ENCODE assay signal across 12 cellular contexts in genomic region chr20:9838035-9838377, GRCh38. TPM values are rescaled to one million over a fixed set of nuclear protein-coding genes. Genes with fewer than 3 reads are reported as not detected.
DNase-seq lines count a peak whose midpoint lies in the region; ATAC-seq, FAIRE-seq and TF ChIP-seq lines count a peak whose summit lies in the region.
"Had no signal": no experiment of that assay in that cellular context is flagged by ENCODE, and none has a peak within 500 bp of the region (broad histone marks: within the 10 kb centered on the region; RNA-seq: fewer than 3 reads in every experiment).

No MANE protein-coding gene starts in this region.

- H3K4me1 ChIP-seq in keratinocyte (ENCODE audit: control insufficient read depth, extremely low read depth, insufficient read depth, low read length) (peaks cover 9% of the 10 kb centered on the region), upper lobe of left lung (peaks cover 0 to 19% (median 4%) of the 10 kb centered on the region in 4 donors)

- no peaks in the 10 kb centered on the region for H3K79me2 ChIP-seq in keratinocyte (ENCODE audit: control insufficient read depth, insufficient read depth, low read length)

- no peak overlapping the region for H3K27ac ChIP-seq in keratinocyte (ENCODE audit: control insufficient read depth, insufficient read depth, low read length)
- H3K27ac ChIP-seq in upper lobe of left lung: no peak overlapping the region
- H3K27ac ChIP-seq: vagina had no signal

- no peaks in the 10 kb centered on the region for H3K9me1 ChIP-seq in keratinocyte (ENCODE audit: control insufficient read depth, extremely low read depth, insufficient read depth, low read length)

- FAIRE-seq in keratinocyte (lab: Jason Lieb, UNC): no peak
- FAIRE-seq: GM19239, RCC 7860 had no signal

- H3K27me3 ChIP-seq in keratinocyte (ENCODE audit: control insufficient read depth, extremely low read depth, insufficient read depth, low read length) (peaks cover 21% of the 10 kb centered on the region), upper lobe of left lung (peaks cover 0 to 4% (median 0%) of the 10 kb centered on the region in 4 donors)
- H3K27me3 ChIP-seq: vagina had no signal

- H3K9me3 ChIP-seq in keratinocyte (ENCODE audit: control insufficient read depth, low read depth, low read length) (no peaks in the 10 kb centered on the region), upper lobe of left lung (peaks cover 0 to 9% (median 0%) of the 10 kb centered on the region in 4 donors)
- H3K9me3 ChIP-seq: vagina had no signal

- DNase-seq in NCI-H2227 (lab: John Stamatoyannopoulos, UW; ENCODE audit: unreplicated experiment) (peak; percentile 69), NCI-H2227 treated with DMSO at 0.1 percent for 48 hours (lab: John Stamatoyannopoulos, UW) (no peak), astrocyte of the hippocampus (ENCODE audit: low read depth, low spot score) (peak; percentile 26), keratinocyte (ENCODE audit: low read depth, low spot score) (no peak), upper lobe of left lung (peak in 1 of 2 donors; percentile 50), middle frontal gyrus (ENCODE audit: extremely low spot score, low spot score) (no peak), NCI-H2029 treated with DMSO at 0.1 percent for 48 hours (lab: John Stamatoyannopoulos, UW) (no peak)
- no peak for DNase-seq in NK-92 treated with Interleukin-12 subunit alpha and Interleukin-12 subunit beta, amount 100 ng/mL, for 24 hours (lab: John Stamatoyannopoulos, UW)

- H3K4me2 ChIP-seq in keratinocyte (ENCODE audit: control insufficient read depth, extremely low read depth, insufficient read depth, low read depth, low read length): peak overlapping the region; percentile 45

- no peak overlapping the region for H2AFZ ChIP-seq in keratinocyte (ENCODE audit: control insufficient read depth, low read length)

- ATAC-seq in upper lobe of left lung (ENCODE audit: low FRiP score in 2 of 2): peak in 1 of 2 donors; percentile 1

- no peaks in the 10 kb centered on the region for H4K20me1 ChIP-seq in keratinocyte (ENCODE audit: control insufficient read depth, extremely low read depth, insufficient read depth, low read length)

- H3K36me3 ChIP-seq in keratinocyte (ENCODE audit: control insufficient read depth in 2 of 2, extremely low read depth in 1 of 2, insufficient read depth in 2 of 2, low read length in 2 of 2) (no peaks in the 10 kb centered on the region), upper lobe of left lung (no peaks in the 10 kb centered on the region)
- H3K36me3 ChIP-seq: vagina had no signal

- no peak for TF ChIP-seq EP300 in upper lobe of left lung (IDR thresholded peaks at IDR 0.05)

- H3K9ac ChIP-seq in keratinocyte (ENCODE audit: control insufficient read depth, extremely low read depth, insufficient read depth, low read length): no peak overlapping the region

- dilution Hi-C loops in keratinocyte (cut with MboI; ENCODE audit: extremely low pct_ligation_motif_present, low sequenced_read_pairs): no loop called here

- no peak overlapping the region for H3K4me3 ChIP-seq in keratinocyte (ENCODE audit: control insufficient read depth in 2 of 3, extremely low read depth in 1 of 3, insufficient read depth in 2 of 3, low read depth in 1 of 3, low read length in 3 of 3)
- H3K4me3 ChIP-seq in upper lobe of left lung: peak overlapping the region in 3 of 4 donors; percentile 37 to 48 (median 43)

- 2 to 5% methylated on average over 7 to 14 of the region's 14 CpGs for WGBS in upper lobe of left lung, 2 donors

- TF ChIP-seq POLR2A in upper lobe of left lung (IDR thresholded peaks at IDR 0.05): no peak

- no peak for TF ChIP-seq CTCF in keratinocyte (optimal IDR thresholded peaks at IDR 0.05 in 1 of 3, IDR thresholded peaks at IDR 0.05 in 1 of 3, conservative IDR thresholded peaks at IDR 0.05 in 1 of 3; ENCODE audit: extremely low read depth in 1 of 3, insufficient read depth in 2 of 3, low read length in 3 of 3)
- no peak for TF ChIP-seq CTCF in upper lobe of left lung (IDR thresholded peaks at IDR 0.05)

RNA-seq across cellular contexts. Expression of gene PAK5, which starts 0.9 kb away (rescaled TPM):
- polyA plus RNA-seq in keratinocyte: 0.01 TPM in 2 of 3 replicates, not detected in the other
- polyA plus RNA-seq in keratinocyte (2011; ENCODE audit: low read depth): not detected
- polyA plus RNA-seq in keratinocyte (2011; cell fraction: cytosol; rRNA removed): 0.03 TPM in 1 of 2 replicates, not detected in the other
- polyA plus RNA-seq in keratinocyte (2011; cell fraction: nucleus; rRNA removed): 0.05 and 0.07 TPM in 2 replicates
- polyA plus RNA-seq in keratinocyte (2012; ENCODE audit: low replicate concordance): not detected in 2 replicates
- not detected in 3 replicates for polyA minus RNA-seq in keratinocyte
- polyA minus RNA-seq in keratinocyte (2011; cell fraction: cytosol; rRNA and poly(A)+ RNA removed): not detected
- polyA minus RNA-seq in keratinocyte (2011; cell fraction: nucleus; rRNA and poly(A)+ RNA removed): 0.16 TPM in 1 of 2 replicates, not detected in the other
- under 1 TPM in 4 of 6 donors, not detected in 2; 0.17 to 0.30 (median 0.23) TPM for total RNA-seq in upper lobe of left lung
- total RNA-seq: HT1080 had no signal

Comparison
In these comparisons a context has a peak if more than half of its experiments do, and no peak if none do; other contexts are left out.
1. DNase-seq: peak in NCI-H2227 (single experiment) and astrocyte of the hippocampus (single experiment); none in NCI-H2227 treated with DMSO at 0.1 percent for 48 hours (single experiment), keratinocyte (single experiment), middle frontal gyrus (single experiment), NCI-H2029 treated with DMSO at 0.1 percent for 48 hours (single experiment) and NK-92 treated with Interleukin-12 subunit alpha and Interleukin-12 subunit beta, amount 100 ng/mL, for 24 hours (single experiment).
2. H3K4me3 ChIP-seq: peak in upper lobe of left lung (3 of 4); none in keratinocyte (0 of 3).